In genomic region chr2:174615951-174616436, GRCh38 we compare ENCODE assay signal across 8 cellular contexts. TPM values are rescaled to one million over a fixed set of nuclear protein-coding genes. Genes with fewer than 3 reads are reported as not detected.
DNase-seq lines count a peak whose midpoint lies in the region; ATAC-seq and TF ChIP-seq lines count a peak whose summit lies in the region.

No MANE protein-coding gene starts in this region.

- H3K27me3 Mint-ChIP-seq in natural killer cell (ENCODE audit: low read depth in 2 of 2), result no peaks in the 10 kb centered on the region

- TF ChIP-seq CTCF in mammary epithelial cell (conservative IDR thresholded peaks at IDR 0.05 in 1 of 2, IDR thresholded peaks at IDR 0.05 in 1 of 2; ENCODE audit: extremely low read depth in 1 of 2, insufficient read depth in 1 of 2, low read depth in 1 of 2, low read length in 2 of 2) (no peak), natural killer cell (IDR thresholded peaks at IDR 0.05) (no peak), sigmoid colon (IDR thresholded peaks at IDR 0.05) (no peak)

- no peak overlapping the region for H2AFZ ChIP-seq in mammary epithelial cell (ENCODE audit: low read depth, low read length)

- intact Hi-C loops in mammary epithelial cell (cut with micrococcal nuclease), result no loop called here
- intact Hi-C loops in natural killer cell (cut with micrococcal nuclease), result no loop called here
- intact Hi-C loops in sigmoid colon (cut with DNase I), result no loop called here

- H3K27me3 ChIP-seq in mammary epithelial cell (ENCODE audit: insufficient read depth, low read length), result no peaks in the 10 kb centered on the region
- no peaks in the 10 kb centered on the region for H3K27me3 ChIP-seq in sigmoid colon

- H3K4me3 Mint-ChIP-seq in natural killer cell, result no peak overlapping the region

- H3K9me3 ChIP-seq in mammary epithelial cell (replicated peaks; ENCODE audit: insufficient read depth, low read length) (no peaks in the 10 kb centered on the region), sigmoid colon (no peaks in the 10 kb centered on the region)

- peak overlapping the region; percentile 64 to 73 for H3K27ac Mint-ChIP-seq in natural killer cell

- H3K27ac ChIP-seq in mammary epithelial cell (ENCODE audit: insufficient read depth, low read depth, low read length) (no peak overlapping the region), sigmoid colon (peak overlapping the region in 2 of 4 donors; percentile 44 to 54)

- CTCF ChIA-PET in mammary epithelial cell (lab: Charles Lee; ENCODE audit: low non-redundant PET), result no interaction called here

- H3K4me1 ChIP-seq in mammary epithelial cell (ENCODE audit: insufficient read depth, low read length) (peaks cover 10% of the 10 kb centered on the region), sigmoid colon (peaks cover 0 to 49% (median 41%) of the 10 kb centered on the region in 4 donors)

- dilution Hi-C loops in mammary epithelial cell (cut with HindIII; ENCODE audit: low sequenced_read_pairs), result no loop called here

- H3K9ac ChIP-seq in mammary epithelial cell (ENCODE audit: insufficient read depth, low read length), result no peak overlapping the region

- no peak for TF ChIP-seq EP300 in sigmoid colon (IDR thresholded peaks at IDR 0.05)

- H3K4me1 Mint-ChIP-seq in natural killer cell, result peaks cover 70 to 71% of the 10 kb centered on the region in 2 donors

- no peaks in the 10 kb centered on the region for H3K36me3 ChIP-seq in mammary epithelial cell (ENCODE audit: insufficient read depth, low read length)
- peaks cover 0 to 3% (median 0%) of the 10 kb centered on the region in 4 donors for H3K36me3 ChIP-seq in sigmoid colon

- H3K36me3 Mint-ChIP-seq in natural killer cell, result peaks cover 12% of the 10 kb centered on the region

- no peak overlapping the region for H3K4me3 ChIP-seq in mammary epithelial cell (replicated peaks in 1 of 3; ENCODE audit: insufficient read depth in 1 of 3, low read depth in 2 of 3, low read length in 3 of 3)
- H3K4me3 ChIP-seq in sigmoid colon, result no peak overlapping the region

- H3K9me3 Mint-ChIP-seq in natural killer cell, result no peaks in the 10 kb centered on the region

- no peak overlapping the region for H3K4me2 ChIP-seq in mammary epithelial cell (ENCODE audit: insufficient read depth, low read depth, low read length)

- ATAC-seq in natural killer cell, result no peak
- ATAC-seq in GM19455 (IDR thresholded peaks at IDR 0.05; ENCODE audit: unreplicated experiment), result no peak
- ATAC-seq in HG03520 (IDR thresholded peaks at IDR 0.05; ENCODE audit: unreplicated experiment), result no peak

- TF ChIP-seq POLR2A in sigmoid colon (IDR thresholded peaks at IDR 0.05), result no peak

- DNase-seq in GM03348 (ENCODE audit: low spot score) (peak; percentile 41), M059J (ENCODE audit: low read depth) (peak; percentile 87), mammary epithelial cell (peak; percentile 75), natural killer cell (no peak), sigmoid colon (no peak)
- DNase-seq in stimulated activated naive CD4-positive, alpha-beta T cell treated with Interleukin-2 at 50 U/mL for 16 hours (lab: John Stamatoyannopoulos, UW), result no peak

- in situ Hi-C loops in mammary epithelial cell (cut with MboI; ENCODE audit: low sequenced_read_pairs in 2 of 2), result no loop called here

- 69% methylated on average over 4 of the region's 4 CpGs for WGBS in mammary epithelial cell (ENCODE audit: low coverage, missing lambda C conversion rate)
- WGBS in sigmoid colon, 2 donors, result 59 to 69% methylated on average over 4 of the region's 4 CpGs

- no peaks in the 10 kb centered on the region for H3K79me2 ChIP-seq in mammary epithelial cell (ENCODE audit: insufficient read depth, low read length)

- no TSS peak for BruUV-seq in mammary epithelial cell (replicated peaks; lab: Mats Ljungman, UMichigan)

- no peaks in the 10 kb centered on the region for H4K20me1 ChIP-seq in mammary epithelial cell (ENCODE audit: insufficient read depth, low read length)

RNA-seq across cellular contexts. Expression of gene WIPF1, which starts 18.4 kb away (rescaled TPM):
- 5.2 and 10.6 TPM in 2 replicates for total RNA-seq in M059J (2014; rRNA removed; shearing (Covaris generic))
- total RNA-seq in mammary epithelial cell, result 1 to 10 TPM in 1 of 2 donors, not detected in 1; 1.0 TPM
- 0.08 TPM for polyA plus RNA-seq in mammary epithelial cell
- not detected for polyA minus RNA-seq in mammary epithelial cell
- total RNA-seq in natural killer cell, result 100 to 1,000 TPM; 508 to 640 (median 555) TPM
- 10 to 100 TPM; 26.3 to 51.0 (median 40.6) TPM for total RNA-seq in sigmoid colon
- polyA plus RNA-seq in sigmoid colon, result 10 to 100 TPM in 2 of 3 donors, 1 to 10 TPM in 1; 9.0 to 46.8 (median 11.8) TPM

Comparison
In these comparisons a context has a peak if more than half of its experiments do, and no peak if none do; other contexts are left out.
1. DNase-seq: peak in GM03348 (single experiment), M059J (single experiment) and mammary epithelial cell (single experiment); none in natural killer cell (single experiment), stimulated activated naive CD4-positive, alpha-beta T cell treated with Interleukin-2 at 50 U/mL for 16 hours (single experiment) and sigmoid colon (single experiment).
2. RNA of gene WIPF1, which starts 18.4 kb away (total RNA-seq): 508 to 640 TPM in natural killer cell; 26.3 to 51.0 TPM in sigmoid colon, 5.2 to 10.6 TPM in M059J and 1.0 TPM in mammary epithelial cell; every median in the first group is over 4 times any median in the second.